ENCODE assay signal across 1 cellular context in the genomic region with DNA sequence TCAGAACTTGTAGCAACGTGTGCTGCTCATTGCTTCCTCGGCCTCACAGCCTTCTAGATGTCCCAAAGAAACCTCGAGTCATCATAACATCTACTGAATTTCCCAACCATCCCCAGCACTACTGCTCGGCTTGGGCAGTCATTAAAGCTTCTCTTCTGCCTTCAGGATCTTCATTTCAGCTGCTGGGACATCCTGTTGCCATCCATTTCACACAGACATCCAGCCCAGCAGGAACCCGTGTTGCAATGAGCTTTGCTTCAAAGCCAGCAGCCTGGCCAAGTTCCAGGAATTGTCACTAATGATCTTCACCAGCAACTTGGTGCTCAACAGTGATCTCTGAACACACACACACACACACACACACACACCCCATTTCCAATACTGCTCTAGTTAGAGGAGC.
TF ChIP-seq lines count a peak whose summit lies in the region.

No MANE protein-coding gene starts in this region.

TF ChIP-seq in GM23338, 12 proteins besides CTCF, POLR2A, EP300 and RAD21 (continued from another document):
- TF ChIP-seq, protein P1, sequence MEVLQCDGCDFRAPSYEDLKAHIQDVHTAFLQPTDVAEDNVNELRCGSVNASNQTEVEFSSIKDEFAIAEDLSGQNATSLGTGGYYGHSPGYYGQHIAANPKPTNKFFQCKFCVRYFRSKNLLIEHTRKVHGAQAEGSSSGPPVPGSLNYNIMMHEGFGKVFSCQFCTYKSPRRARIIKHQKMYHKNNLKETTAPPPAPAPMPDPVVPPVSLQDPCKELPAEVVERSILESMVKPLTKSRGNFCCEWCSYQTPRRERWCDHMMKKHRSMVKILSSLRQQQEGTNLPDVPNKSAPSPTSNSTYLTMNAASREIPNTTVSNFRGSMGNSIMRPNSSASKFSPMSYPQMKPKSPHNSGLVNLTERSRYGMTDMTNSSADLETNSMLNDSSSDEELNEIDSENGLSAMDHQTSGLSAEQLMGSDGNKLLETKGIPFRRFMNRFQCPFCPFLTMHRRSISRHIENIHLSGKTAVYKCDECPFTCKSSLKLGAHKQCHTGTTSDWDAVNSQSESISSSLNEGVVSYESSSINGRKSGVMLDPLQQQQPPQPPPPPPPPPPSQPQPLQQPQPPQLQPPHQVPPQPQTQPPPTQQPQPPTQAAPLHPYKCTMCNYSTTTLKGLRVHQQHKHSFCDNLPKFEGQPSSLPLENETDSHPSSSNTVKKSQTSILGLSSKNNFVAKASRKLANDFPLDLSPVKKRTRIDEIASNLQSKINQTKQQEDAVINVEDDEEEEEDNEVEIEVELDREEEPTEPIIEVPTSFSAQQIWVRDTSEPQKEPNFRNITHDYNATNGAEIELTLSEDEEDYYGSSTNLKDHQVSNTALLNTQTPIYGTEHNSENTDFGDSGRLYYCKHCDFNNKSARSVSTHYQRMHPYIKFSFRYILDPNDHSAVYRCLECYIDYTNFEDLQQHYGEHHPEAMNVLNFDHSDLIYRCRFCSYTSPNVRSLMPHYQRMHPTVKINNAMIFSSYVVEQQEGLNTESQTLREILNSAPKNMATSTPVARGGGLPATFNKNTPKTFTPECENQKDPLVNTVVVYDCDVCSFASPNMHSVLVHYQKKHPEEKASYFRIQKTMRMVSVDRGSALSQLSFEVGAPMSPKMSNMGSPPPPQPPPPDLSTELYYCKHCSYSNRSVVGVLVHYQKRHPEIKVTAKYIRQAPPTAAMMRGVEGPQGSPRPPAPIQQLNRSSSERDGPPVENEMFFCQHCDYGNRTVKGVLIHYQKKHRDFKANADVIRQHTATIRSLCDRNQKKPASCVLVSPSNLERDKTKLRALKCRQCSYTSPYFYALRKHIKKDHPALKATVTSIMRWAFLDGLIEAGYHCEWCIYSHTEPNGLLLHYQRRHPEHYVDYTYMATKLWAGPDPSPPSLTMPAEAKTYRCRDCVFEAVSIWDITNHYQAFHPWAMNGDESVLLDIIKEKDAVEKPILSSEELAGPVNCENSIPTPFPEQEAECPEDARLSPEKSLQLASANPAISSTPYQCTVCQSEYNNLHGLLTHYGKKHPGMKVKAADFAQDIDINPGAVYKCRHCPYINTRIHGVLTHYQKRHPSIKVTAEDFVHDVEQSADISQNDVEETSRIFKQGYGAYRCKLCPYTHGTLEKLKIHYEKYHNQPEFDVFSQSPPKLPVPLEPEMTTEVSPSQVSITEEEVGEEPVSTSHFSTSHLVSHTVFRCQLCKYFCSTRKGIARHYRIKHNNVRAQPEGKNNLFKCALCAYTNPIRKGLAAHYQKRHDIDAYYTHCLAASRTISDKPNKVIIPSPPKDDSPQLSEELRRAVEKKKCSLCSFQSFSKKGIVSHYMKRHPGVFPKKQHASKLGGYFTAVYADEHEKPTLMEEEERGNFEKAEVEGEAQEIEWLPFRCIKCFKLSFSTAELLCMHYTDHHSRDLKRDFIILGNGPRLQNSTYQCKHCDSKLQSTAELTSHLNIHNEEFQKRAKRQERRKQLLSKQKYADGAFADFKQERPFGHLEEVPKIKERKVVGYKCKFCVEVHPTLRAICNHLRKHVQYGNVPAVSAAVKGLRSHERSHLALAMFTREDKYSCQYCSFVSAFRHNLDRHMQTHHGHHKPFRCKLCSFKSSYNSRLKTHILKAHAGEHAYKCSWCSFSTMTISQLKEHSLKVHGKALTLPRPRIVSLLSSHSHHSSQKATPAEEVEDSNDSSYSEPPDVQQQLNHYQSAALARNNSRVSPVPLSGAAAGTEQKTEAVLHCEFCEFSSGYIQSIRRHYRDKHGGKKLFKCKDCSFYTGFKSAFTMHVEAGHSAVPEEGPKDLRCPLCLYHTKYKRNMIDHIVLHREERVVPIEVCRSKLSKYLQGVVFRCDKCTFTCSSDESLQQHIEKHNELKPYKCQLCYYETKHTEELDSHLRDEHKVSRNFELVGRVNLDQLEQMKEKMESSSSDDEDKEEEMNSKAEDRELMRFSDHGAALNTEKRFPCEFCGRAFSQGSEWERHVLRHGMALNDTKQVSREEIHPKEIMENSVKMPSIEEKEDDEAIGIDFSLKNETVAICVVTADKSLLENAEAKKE (CRISPR knock-in tag; IDR thresholded peaks at IDR 0.05) = no peak
- TF ChIP-seq, protein P2, sequence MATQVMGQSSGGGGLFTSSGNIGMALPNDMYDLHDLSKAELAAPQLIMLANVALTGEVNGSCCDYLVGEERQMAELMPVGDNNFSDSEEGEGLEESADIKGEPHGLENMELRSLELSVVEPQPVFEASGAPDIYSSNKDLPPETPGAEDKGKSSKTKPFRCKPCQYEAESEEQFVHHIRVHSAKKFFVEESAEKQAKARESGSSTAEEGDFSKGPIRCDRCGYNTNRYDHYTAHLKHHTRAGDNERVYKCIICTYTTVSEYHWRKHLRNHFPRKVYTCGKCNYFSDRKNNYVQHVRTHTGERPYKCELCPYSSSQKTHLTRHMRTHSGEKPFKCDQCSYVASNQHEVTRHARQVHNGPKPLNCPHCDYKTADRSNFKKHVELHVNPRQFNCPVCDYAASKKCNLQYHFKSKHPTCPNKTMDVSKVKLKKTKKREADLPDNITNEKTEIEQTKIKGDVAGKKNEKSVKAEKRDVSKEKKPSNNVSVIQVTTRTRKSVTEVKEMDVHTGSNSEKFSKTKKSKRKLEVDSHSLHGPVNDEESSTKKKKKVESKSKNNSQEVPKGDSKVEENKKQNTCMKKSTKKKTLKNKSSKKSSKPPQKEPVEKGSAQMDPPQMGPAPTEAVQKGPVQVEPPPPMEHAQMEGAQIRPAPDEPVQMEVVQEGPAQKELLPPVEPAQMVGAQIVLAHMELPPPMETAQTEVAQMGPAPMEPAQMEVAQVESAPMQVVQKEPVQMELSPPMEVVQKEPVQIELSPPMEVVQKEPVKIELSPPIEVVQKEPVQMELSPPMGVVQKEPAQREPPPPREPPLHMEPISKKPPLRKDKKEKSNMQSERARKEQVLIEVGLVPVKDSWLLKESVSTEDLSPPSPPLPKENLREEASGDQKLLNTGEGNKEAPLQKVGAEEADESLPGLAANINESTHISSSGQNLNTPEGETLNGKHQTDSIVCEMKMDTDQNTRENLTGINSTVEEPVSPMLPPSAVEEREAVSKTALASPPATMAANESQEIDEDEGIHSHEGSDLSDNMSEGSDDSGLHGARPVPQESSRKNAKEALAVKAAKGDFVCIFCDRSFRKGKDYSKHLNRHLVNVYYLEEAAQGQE (IDR thresholded peaks at IDR 0.05; ENCODE audit: unreplicated experiment) = no peak
- TF ChIP-seq, protein P3, sequence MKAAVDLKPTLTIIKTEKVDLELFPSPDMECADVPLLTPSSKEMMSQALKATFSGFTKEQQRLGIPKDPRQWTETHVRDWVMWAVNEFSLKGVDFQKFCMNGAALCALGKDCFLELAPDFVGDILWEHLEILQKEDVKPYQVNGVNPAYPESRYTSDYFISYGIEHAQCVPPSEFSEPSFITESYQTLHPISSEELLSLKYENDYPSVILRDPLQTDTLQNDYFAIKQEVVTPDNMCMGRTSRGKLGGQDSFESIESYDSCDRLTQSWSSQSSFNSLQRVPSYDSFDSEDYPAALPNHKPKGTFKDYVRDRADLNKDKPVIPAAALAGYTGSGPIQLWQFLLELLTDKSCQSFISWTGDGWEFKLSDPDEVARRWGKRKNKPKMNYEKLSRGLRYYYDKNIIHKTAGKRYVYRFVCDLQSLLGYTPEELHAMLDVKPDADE (IDR thresholded peaks at IDR 0.05) = no peak
- TF ChIP-seq CREB1 (CRISPR knock-in tag; IDR thresholded peaks at IDR 0.05; ENCODE audit: low read depth) = no peak
- no peak for TF ChIP-seq ZNF114 (CRISPR knock-in tag; IDR thresholded peaks at IDR 0.05)
- TF ChIP-seq NANOG (IDR thresholded peaks at IDR 0.05; ENCODE audit: borderline replicate concordance) = no peak
- TF ChIP-seq POLR2AphosphoS5 (IDR thresholded peaks at IDR 0.05; ENCODE audit: low read depth) = no peak
- TF ChIP-seq JUNB (IDR thresholded peaks at IDR 0.05; ENCODE audit: unreplicated experiment) = no peak
